8 cellular contexts compared by ENCODE assay signal in the genomic region with DNA sequence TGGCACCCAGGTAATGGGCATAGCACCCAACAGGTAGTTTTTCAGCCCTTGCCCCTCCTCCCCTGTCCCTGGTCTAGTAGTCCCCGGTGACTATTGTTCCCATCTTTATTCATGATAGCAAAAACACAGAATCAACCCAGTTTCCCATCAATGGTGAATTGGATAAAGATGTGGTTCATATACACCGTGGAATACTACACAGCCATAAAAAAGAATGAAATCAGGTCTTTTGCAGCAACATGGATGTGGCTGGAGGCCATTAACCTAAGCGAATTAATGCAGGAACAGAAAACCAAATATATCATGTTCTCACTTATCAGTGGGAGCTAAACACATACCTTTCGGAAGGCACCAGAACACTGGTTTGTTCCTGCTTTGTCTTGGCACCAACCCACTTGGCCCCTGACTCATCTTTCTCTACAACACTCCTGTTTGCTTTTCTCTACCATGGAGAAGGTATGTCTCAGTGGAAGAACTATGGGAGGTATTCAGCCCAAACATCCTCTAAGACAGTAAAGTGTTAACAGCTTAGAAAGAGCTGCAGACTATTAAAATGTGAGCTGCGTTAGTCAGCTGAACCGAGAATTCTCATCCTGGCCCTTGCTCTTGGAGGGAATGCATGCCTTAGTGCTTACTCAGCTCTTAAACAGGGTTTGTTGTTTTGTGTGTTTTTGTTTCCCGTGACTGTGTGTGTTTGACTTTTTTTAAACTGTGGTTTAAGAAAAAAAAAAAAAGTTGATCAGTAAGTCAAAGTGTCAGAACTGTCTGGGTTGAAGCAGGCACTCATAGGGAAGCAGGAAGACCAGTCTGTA.
DNase-seq lines count a peak whose midpoint lies in the region; ATAC-seq and TF ChIP-seq lines count a peak whose summit lies in the region.

No MANE protein-coding gene starts in this region.

- H3K27ac Mint-ChIP-seq in activated T-helper 2 cell treated with anti-CD3 and anti-CD28 coated beads, Interferon-gamma antibody, Interleukin-2, Interleukin-4, amounts not matched to agents 10 μg/mL and 5 μg/mL and 100 μg/mL, durations not matched to agents 14 hours and 24 hours and 36 hours = peak overlapping the region; percentile 98
- H3K27ac Mint-ChIP-seq in progenitor cell of endocrine pancreas = peak overlapping the region; percentile 92

- ATAC-seq in heart left ventricle = peak; percentile 40 to 73 (median 62)
- ATAC-seq in GM19324 (IDR thresholded peaks at IDR 0.05; ENCODE audit: low FRiP score, unreplicated experiment) = no peak
- no peak for ATAC-seq in GM19351 (IDR thresholded peaks at IDR 0.05; ENCODE audit: unreplicated experiment)

- H3K4me1 ChIP-seq in heart left ventricle = peaks cover 6 to 58% (median 38%) of the 10 kb centered on the region in 12 donors

- 51 to 59% (median 53%) methylated on average over 7 of the region's 7 CpGs for WGBS in heart left ventricle, 4 donors

- H3K27me3 Mint-ChIP-seq in activated T-helper 2 cell treated with anti-CD3 and anti-CD28 coated beads, Interferon-gamma antibody, Interleukin-2, Interleukin-4, amounts not matched to agents 10 μg/mL and 5 μg/mL and 100 μg/mL, durations not matched to agents 14 hours and 24 hours and 36 hours (ENCODE audit: low read depth) = no peaks in the 10 kb centered on the region
- H3K27me3 Mint-ChIP-seq in progenitor cell of endocrine pancreas = no peaks in the 10 kb centered on the region

- H3K9me3 ChIP-seq in heart left ventricle = no peaks in the 10 kb centered on the region

- H3K27ac ChIP-seq in heart left ventricle = peak overlapping the region; percentile 19 to 87 (median 57)

- H3K27me3 ChIP-seq in heart left ventricle = no peaks in the 10 kb centered on the region

- H3K36me3 Mint-ChIP-seq in activated T-helper 2 cell treated with anti-CD3 and anti-CD28 coated beads, Interferon-gamma antibody, Interleukin-2, Interleukin-4, amounts not matched to agents 10 μg/mL and 5 μg/mL and 100 μg/mL, durations not matched to agents 14 hours and 24 hours and 36 hours (ENCODE audit: low read depth) = peaks cover 11% of the 10 kb centered on the region
- no peaks in the 10 kb centered on the region for H3K36me3 Mint-ChIP-seq in progenitor cell of endocrine pancreas (ENCODE audit: insufficient read depth)

- peak overlapping the region; percentile 72 for H3K4me3 Mint-ChIP-seq in activated T-helper 2 cell treated with anti-CD3 and anti-CD28 coated beads, Interferon-gamma antibody, Interleukin-2, Interleukin-4, amounts not matched to agents 10 μg/mL and 5 μg/mL and 100 μg/mL, durations not matched to agents 14 hours and 24 hours and 36 hours (ENCODE audit: low read depth)
- no peak overlapping the region for H3K4me3 Mint-ChIP-seq in progenitor cell of endocrine pancreas (ENCODE audit: low read depth)

- no peak for TF ChIP-seq CTCF in AG10803 (conservative IDR thresholded peaks at IDR 0.05; ENCODE audit: low read length)
- no peak for TF ChIP-seq CTCF in heart left ventricle (IDR thresholded peaks at IDR 0.05)
- no peak for TF ChIP-seq CTCF in progenitor cell of endocrine pancreas (IDR thresholded peaks at IDR 0.05; ENCODE audit: unreplicated experiment)

- DNase-seq in AG10803 (ENCODE audit: low read depth) (peak; percentile 99), HS-27A (ENCODE audit: low read depth) (peak; percentile 92), heart left ventricle (no peak), progenitor cell of endocrine pancreas (ENCODE audit: low spot score, unreplicated experiment) (no peak), SHP77 (lab: John Stamatoyannopoulos, UW) (no peak)
- no peak for DNase-seq in activated T-helper 2 cell treated with anti-CD3 and anti-CD28 coated beads, Interferon-gamma antibody, Interleukin-2, Interleukin-4, amounts not matched to agents 10 μg/mL and 5 μg/mL and 100 μg/mL, durations not matched to agents 14 hours and 24 hours and 36 hours (ENCODE audit: low spot score)

- TF ChIP-seq POLR2A in heart left ventricle (IDR thresholded peaks at IDR 0.05) = no peak

- peaks cover under 1% of the 10 kb centered on the region for H3K9me3 Mint-ChIP-seq in activated T-helper 2 cell treated with anti-CD3 and anti-CD28 coated beads, Interferon-gamma antibody, Interleukin-2, Interleukin-4, amounts not matched to agents 10 μg/mL and 5 μg/mL and 100 μg/mL, durations not matched to agents 14 hours and 24 hours and 36 hours
- H3K9me3 Mint-ChIP-seq in progenitor cell of endocrine pancreas (ENCODE audit: low read depth) = peaks cover 6% of the 10 kb centered on the region

- H3K36me3 ChIP-seq in heart left ventricle = no peaks in the 10 kb centered on the region

- intact Hi-C loops in activated T-helper 2 cell treated with anti-CD3 and anti-CD28 coated beads, Interferon-gamma antibody, Interleukin-2, Interleukin-4, amounts not matched to agents 10 μg/mL and 5 μg/mL and 100 μg/mL, durations not matched to agents 14 hours and 24 hours and 36 hours (cut with micrococcal nuclease) = loop anchor here (1.0 to 2.0 kb wide), 13 partner anchors 13 to 315 kb away; partner anchors contain the start of gene IRF2BP2
- intact Hi-C loops in heart left ventricle (cut with DNase I) = loop anchor here in 5 of 10 donors (2.0 to 5.0 kb wide), 4 partner anchors 37 to 55 kb away; no protein-coding TSS in a partner anchor

- peaks cover 58% of the 10 kb centered on the region for H3K4me1 Mint-ChIP-seq in activated T-helper 2 cell treated with anti-CD3 and anti-CD28 coated beads, Interferon-gamma antibody, Interleukin-2, Interleukin-4, amounts not matched to agents 10 μg/mL and 5 μg/mL and 100 μg/mL, durations not matched to agents 14 hours and 24 hours and 36 hours (ENCODE audit: low read depth)
- H3K4me1 Mint-ChIP-seq in progenitor cell of endocrine pancreas (ENCODE audit: low read depth) = peaks cover 30% of the 10 kb centered on the region

- H3K4me3 ChIP-seq in AG10803 (ENCODE audit: low read length) (no peak overlapping the region), heart left ventricle (no peak overlapping the region)

Comparison
In these comparisons a context has a peak if more than half of its experiments do, and no peak if none do; other contexts are left out.
1. DNase-seq: peak in AG10803 (single experiment) and HS-27A (single experiment); none in activated T-helper 2 cell treated with anti-CD3 and anti-CD28 coated beads, Interferon-gamma antibody, Interleukin-2, Interleukin-4, amounts not matched to agents 10 μg/mL and 5 μg/mL and 100 μg/mL, durations not matched to agents 14 hours and 24 hours and 36 hours (single experiment), heart left ventricle (0 of 5), progenitor cell of endocrine pancreas (single experiment) and SHP77 (0 of 2).
2. ATAC-seq: peak in heart left ventricle (4 of 4); none in GM19324 (single experiment) and GM19351 (single experiment).